ENCODE assay signal across 1 cellular context in the genomic region with DNA sequence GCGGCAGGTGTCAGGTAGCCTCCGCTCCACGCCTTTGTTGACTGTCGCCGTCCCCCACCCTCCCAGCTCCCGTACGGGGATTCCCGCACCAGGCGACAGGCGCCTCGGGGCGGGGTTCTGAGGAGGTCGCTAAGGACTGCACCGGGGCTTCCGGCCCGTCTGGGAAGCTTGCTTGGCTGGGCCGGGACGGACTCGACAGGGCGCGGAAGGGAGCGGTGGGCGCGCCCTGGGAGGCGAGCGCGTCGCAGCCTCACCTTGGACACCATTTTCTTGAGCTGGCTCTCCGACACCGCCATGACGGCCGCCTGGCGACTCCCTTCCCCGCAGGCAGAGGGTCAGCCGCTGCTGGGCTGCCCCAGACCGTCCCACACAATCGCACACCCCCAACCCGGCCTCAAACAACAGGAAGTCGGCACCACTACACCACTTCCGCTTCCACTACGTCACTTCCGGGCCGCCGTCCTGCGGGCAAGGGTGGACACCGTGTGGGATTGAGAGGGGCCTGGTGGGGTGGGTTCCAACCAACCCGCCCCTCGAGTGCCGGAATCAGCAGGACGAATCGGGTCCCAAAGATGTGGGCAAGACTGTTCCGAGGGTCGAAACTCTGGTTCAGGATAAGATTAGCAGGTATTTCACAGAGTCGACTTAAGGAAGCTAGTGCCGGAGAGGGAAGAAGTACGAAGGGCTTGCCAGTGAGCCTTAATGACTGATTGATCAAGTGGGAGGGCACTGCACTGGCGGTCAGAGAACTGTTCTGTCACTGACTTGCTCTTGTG.
A peak's percentile ranks its signal among the peaks of the same experiment; 100 is the strongest.
TF ChIP-seq lines count a peak whose summit lies in the region.

A gene with protein sequence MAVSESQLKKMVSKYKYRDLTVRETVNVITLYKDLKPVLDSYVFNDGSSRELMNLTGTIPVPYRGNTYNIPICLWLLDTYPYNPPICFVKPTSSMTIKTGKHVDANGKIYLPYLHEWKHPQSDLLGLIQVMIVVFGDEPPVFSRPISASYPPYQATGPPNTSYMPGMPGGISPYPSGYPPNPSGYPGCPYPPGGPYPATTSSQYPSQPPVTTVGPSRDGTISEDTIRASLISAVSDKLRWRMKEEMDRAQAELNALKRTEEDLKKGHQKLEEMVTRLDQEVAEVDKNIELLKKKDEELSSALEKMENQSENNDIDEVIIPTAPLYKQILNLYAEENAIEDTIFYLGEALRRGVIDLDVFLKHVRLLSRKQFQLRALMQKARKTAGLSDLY (minus strand): TSS at position 422 of the 776 bp plus-strand sequence. CDS start 126 bp downstream, at position 296.

TF ChIP-seq in HepG2, 621 proteins besides CTCF, POLR2A, EP300 and RAD21 (continued from another document and continues in another):
- peak; percentile 81 for TF ChIP-seq ZNF281 (CRISPR knock-in tag; IDR thresholded peaks at IDR 0.05; ENCODE audit: borderline replicate concordance)
- TF ChIP-seq MAFG (CRISPR knock-in tag; IDR thresholded peaks at IDR 0.05): no peak
- TF ChIP-seq, protein P1, sequence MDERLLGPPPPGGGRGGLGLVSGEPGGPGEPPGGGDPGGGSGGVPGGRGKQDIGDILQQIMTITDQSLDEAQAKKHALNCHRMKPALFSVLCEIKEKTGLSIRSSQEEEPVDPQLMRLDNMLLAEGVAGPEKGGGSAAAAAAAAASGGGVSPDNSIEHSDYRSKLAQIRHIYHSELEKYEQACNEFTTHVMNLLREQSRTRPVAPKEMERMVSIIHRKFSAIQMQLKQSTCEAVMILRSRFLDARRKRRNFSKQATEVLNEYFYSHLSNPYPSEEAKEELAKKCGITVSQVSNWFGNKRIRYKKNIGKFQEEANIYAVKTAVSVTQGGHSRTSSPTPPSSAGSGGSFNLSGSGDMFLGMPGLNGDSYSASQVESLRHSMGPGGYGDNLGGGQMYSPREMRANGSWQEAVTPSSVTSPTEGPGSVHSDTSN (CRISPR knock-in tag; IDR thresholded peaks at IDR 0.05): no peak
- no peak for TF ChIP-seq ZKSCAN1 (IDR thresholded peaks at IDR 0.05; ENCODE audit: low read length)
- TF ChIP-seq CENPT (CRISPR knock-in tag; IDR thresholded peaks at IDR 0.05; ENCODE audit: low read depth): no peak
- peak; percentile 87 for TF ChIP-seq JARID2 (CRISPR knock-in tag; IDR thresholded peaks at IDR 0.05; ENCODE audit: insufficient replicate concordance)
- TF ChIP-seq, protein P2, sequence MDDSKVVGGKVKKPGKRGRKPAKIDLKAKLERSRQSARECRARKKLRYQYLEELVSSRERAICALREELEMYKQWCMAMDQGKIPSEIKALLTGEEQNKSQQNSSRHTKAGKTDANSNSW (CRISPR knock-in tag; IDR thresholded peaks at IDR 0.05; ENCODE audit: borderline replicate concordance): peak; percentile 38; the same call in 1 of the 2 replicates
- TF ChIP-seq FOSL2 (CRISPR knock-in tag; IDR thresholded peaks at IDR 0.05): peak; percentile 44
- TF ChIP-seq, protein P3, sequence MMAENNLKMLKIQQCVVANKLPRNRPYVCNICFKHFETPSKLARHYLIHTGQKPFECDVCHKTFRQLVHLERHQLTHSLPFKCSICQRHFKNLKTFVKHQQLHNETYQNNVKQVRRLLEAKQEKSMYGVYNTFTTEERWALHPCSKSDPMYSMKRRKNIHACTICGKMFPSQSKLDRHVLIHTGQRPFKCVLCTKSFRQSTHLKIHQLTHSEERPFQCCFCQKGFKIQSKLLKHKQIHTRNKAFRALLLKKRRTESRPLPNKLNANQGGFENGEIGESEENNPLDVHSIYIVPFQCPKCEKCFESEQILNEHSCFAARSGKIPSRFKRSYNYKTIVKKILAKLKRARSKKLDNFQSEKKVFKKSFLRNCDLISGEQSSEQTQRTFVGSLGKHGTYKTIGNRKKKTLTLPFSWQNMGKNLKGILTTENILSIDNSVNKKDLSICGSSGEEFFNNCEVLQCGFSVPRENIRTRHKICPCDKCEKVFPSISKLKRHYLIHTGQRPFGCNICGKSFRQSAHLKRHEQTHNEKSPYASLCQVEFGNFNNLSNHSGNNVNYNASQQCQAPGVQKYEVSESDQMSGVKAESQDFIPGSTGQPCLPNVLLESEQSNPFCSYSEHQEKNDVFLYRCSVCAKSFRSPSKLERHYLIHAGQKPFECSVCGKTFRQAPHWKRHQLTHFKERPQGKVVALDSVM (CRISPR knock-in tag; IDR thresholded peaks at IDR 0.05): peak; percentile 74
- TF ChIP-seq MEF2D (CRISPR knock-in tag; IDR thresholded peaks at IDR 0.05): peak; percentile 65
- TF ChIP-seq ZBTB20 (CRISPR knock-in tag; IDR thresholded peaks at IDR 0.05; ENCODE audit: borderline replicate concordance, low read depth): peak; percentile 34; the same call in 1 of the 2 replicates
- no peak for TF ChIP-seq SATB2 (CRISPR knock-in tag; IDR thresholded peaks at IDR 0.05)
- TF ChIP-seq, protein P4, sequence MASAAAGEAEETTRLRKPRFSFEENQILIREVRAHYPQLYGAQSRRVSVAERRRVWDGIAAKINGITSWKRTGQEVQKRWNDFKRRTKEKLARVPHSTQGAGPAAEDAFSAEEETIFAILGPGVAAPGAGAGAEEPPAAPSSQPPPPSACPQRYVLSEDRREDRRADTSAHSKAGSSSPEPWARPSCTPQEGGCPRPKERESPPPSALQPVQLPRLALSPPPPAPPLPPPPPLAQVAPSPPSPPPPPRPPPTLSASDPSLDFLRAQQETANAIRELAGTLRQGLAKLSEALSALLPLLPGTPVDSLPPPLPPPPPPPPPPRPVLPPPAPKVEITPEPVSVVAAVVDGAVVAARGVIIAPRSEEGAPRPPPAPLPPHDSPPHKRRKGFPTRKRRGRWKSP (CRISPR knock-in tag; IDR thresholded peaks at IDR 0.05): peak; percentile 63; the same call in 1 of the 2 replicates
- TF ChIP-seq CC2D1A (CRISPR knock-in tag; IDR thresholded peaks at IDR 0.05): peak; percentile 55; the same call in 1 of the 2 replicates
- no peak for TF ChIP-seq DPF2 (CRISPR knock-in tag; IDR thresholded peaks at IDR 0.05; ENCODE audit: borderline replicate concordance, low read depth)
- TF ChIP-seq, protein P5, sequence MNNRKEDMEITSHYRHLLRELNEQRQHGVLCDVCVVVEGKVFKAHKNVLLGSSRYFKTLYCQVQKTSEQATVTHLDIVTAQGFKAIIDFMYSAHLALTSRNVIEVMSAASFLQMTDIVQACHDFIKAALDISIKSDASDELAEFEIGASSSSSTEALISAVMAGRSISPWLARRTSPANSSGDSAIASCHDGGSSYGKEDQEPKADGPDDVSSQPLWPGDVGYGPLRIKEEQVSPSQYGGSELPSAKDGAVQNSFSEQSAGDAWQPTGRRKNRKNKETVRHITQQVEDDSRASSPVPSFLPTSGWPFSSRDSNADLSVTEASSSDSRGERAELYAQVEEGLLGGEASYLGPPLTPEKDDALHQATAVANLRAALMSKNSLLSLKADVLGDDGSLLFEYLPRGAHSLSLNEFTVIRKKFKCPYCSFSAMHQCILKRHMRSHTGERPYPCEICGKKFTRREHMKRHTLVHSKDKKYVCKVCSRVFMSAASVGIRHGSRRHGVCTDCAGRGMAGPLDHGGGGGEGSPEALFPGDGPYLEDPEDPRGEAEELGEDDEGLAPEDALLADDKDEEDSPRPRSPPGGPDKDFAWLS (CRISPR knock-in tag; IDR thresholded peaks at IDR 0.05; ENCODE audit: borderline replicate concordance): no peak
- peak; percentile 72 for TF ChIP-seq ZNF124 (CRISPR knock-in tag; IDR thresholded peaks at IDR 0.05)
- TF ChIP-seq NR2C2 (CRISPR knock-in tag; IDR thresholded peaks at IDR 0.05; ENCODE audit: borderline replicate concordance): peak; percentile 87
- 0 out of 2 replicates have a peak, but pooled peaks have one; percentile 41 for TF ChIP-seq U2AF2 (IDR thresholded peaks at IDR 0.05; ENCODE audit: low read depth, low read length)
- no peak for TF ChIP-seq NR2F2 (IDR thresholded peaks at IDR 0.05; ENCODE audit: borderline replicate concordance, low read depth)
- peak; percentile 79 for TF ChIP-seq ZSCAN29 (CRISPR knock-in tag; conservative IDR thresholded peaks at IDR 0.05)
- TF ChIP-seq ETV5 (CRISPR knock-in tag; IDR thresholded peaks at IDR 0.05; ENCODE audit: borderline replicate concordance): peak; percentile 78
- TF ChIP-seq SP2 (CRISPR knock-in tag; IDR thresholded peaks at IDR 0.05): peak; percentile 74
- TF ChIP-seq NPAS2 (CRISPR knock-in tag; IDR thresholded peaks at IDR 0.05; ENCODE audit: borderline replicate concordance): no peak
- peak; percentile 81; the same call in 1 of the 2 replicates for TF ChIP-seq ZBTB7B (CRISPR knock-in tag; IDR thresholded peaks at IDR 0.05)
- TF ChIP-seq SSRP1 (CRISPR knock-in tag; IDR thresholded peaks at IDR 0.05): no peak
- TF ChIP-seq KDM3A (CRISPR knock-in tag; IDR thresholded peaks at IDR 0.05; ENCODE audit: low read depth): peak; percentile 87
- TF ChIP-seq ZNF207 (IDR thresholded peaks at IDR 0.05; ENCODE audit: borderline replicate concordance): no peak
- TF ChIP-seq POLR2AphosphoS5 (IDR thresholded peaks at IDR 0.05; ENCODE audit: low read depth, low read length): peak; percentile 98
- TF ChIP-seq ZNF34 (CRISPR knock-in tag; IDR thresholded peaks at IDR 0.05; ENCODE audit: borderline replicate concordance): peak; percentile 96; the same call in 1 of the 2 replicates
- peak; percentile 64; the same call in 1 of the 2 replicates for TF ChIP-seq ISL2 (CRISPR knock-in tag; IDR thresholded peaks at IDR 0.05)
- peak; percentile 92 for TF ChIP-seq ATF7-NPFF (CRISPR knock-in tag; IDR thresholded peaks at IDR 0.05; ENCODE audit: low read depth)
- peak; percentile 97 for TF ChIP-seq ZFY (CRISPR knock-in tag; IDR thresholded peaks at IDR 0.05)
- peak; percentile 81 for TF ChIP-seq PRDM10 (CRISPR knock-in tag; IDR thresholded peaks at IDR 0.05; ENCODE audit: low read depth)
- TF ChIP-seq ZNF441 (CRISPR knock-in tag; IDR thresholded peaks at IDR 0.05; ENCODE audit: borderline replicate concordance): peak; percentile 50; the same call in 1 of the 2 replicates
- TF ChIP-seq ZBTB21 (CRISPR knock-in tag; IDR thresholded peaks at IDR 0.05): peak; percentile 56; the same call in 1 of the 2 replicates
- TF ChIP-seq TFAP4 (IDR thresholded peaks at IDR 0.05; ENCODE audit: borderline replicate concordance, low read depth): peak; percentile 38; the same call in 1 of the 2 replicates
- no peak; the same call in 1 of the 2 replicates for TF ChIP-seq ZNF773 (CRISPR knock-in tag; IDR thresholded peaks at IDR 0.05; ENCODE audit: borderline replicate concordance)
- TF ChIP-seq ZNF264 (CRISPR knock-in tag; IDR thresholded peaks at IDR 0.05): no peak
- TF ChIP-seq ZNF224 (CRISPR knock-in tag; IDR thresholded peaks at IDR 0.05): no peak
- peak; percentile 33; the same call in 1 of the 2 replicates for TF ChIP-seq ZNF143 (CRISPR knock-in tag; IDR thresholded peaks at IDR 0.05)
- TF ChIP-seq CAMTA2 (CRISPR knock-in tag; IDR thresholded peaks at IDR 0.05; ENCODE audit: borderline replicate concordance): 0 out of 2 replicates have a peak, but pooled peaks have one; percentile 80
- peak; percentile 90 for TF ChIP-seq SRY (CRISPR knock-in tag; IDR thresholded peaks at IDR 0.05)
